In genomic region chr4:82630079-82630478, GRCh38 we compare ENCODE assay signal across 15 cellular contexts.
"Had no signal": no experiment of that assay in that cellular context is flagged by ENCODE, and none has a peak within 500 bp of the region (broad histone marks: within the 10 kb centered on the region; RNA-seq: fewer than 3 reads in every experiment).

No MANE protein-coding gene starts in this region.

- H3K27me3 ChIP-seq: heart right ventricle, ovary, transverse colon had no signal

- H3K27ac ChIP-seq: epithelial cell of prostate, ovary, transverse colon had no signal

- H3K4me1 ChIP-seq: transverse colon had no signal

- DNase-seq: activated B cell treated with CpG ODN at 0.5 μM for 24 hours; activated CD4-positive, alpha-beta T cell treated with anti-CD3 and anti-CD28 coated beads for 48 hours; activated CD8-positive, alpha-beta T cell treated with anti-CD3 and anti-CD28 coated beads for 36 hours; activated effector memory CD4-positive, alpha-beta T cell treated with Interleukin-2 at 50 U/mL for 16 hours; activated T-cell treated with anti-CD3 and anti-CD28 coated beads, Interleukin-2, amount 50 U/mL, for 4 hours; amniotic stem cell; cortex of kidney; effector CD8-positive, alpha-beta T cell; heart right ventricle; naive B cell; ovary; stimulated activated CD4-positive, alpha-beta T cell treated with anti-CD3 and anti-CD28 coated beads, Interleukin-2, amount 100 ng/mL, for 48 hours; stimulated activated naive B cell treated with anti-CD40 and anti-IgM and Interleukin-4, amounts not matched to agents 10 μg/mL and 1 μg/mL and 100 μg/mL, for 72 hours; transverse colon had no signal

- H3K36me3 ChIP-seq: ovary, transverse colon had no signal

- H3K9me3 ChIP-seq: heart right ventricle, ovary, transverse colon had no signal

- H3K4me3 ChIP-seq: heart right ventricle, ovary, transverse colon had no signal
